3 cellular contexts compared by ENCODE assay signal in genomic region chr10:97843972-97844371, GRCh38. TPM values are rescaled to one million over a fixed set of nuclear protein-coding genes. Genes with fewer than 3 reads are reported as not detected.
"Had no signal": no experiment of that assay in that cellular context is flagged by ENCODE, and none has a peak within 500 bp of the region (broad histone marks: within the 10 kb centered on the region; RNA-seq: fewer than 3 reads in every experiment).

No MANE protein-coding gene starts in this region.

RNA-seq across cellular contexts. Expression of gene GOLGA7B, which starts 5.7 kb away (rescaled TPM):
- total RNA-seq: GM23248, H7, HFFc6 had no signal
- polyA plus RNA-seq: GM23248 had no signal
